In the genomic region with DNA sequence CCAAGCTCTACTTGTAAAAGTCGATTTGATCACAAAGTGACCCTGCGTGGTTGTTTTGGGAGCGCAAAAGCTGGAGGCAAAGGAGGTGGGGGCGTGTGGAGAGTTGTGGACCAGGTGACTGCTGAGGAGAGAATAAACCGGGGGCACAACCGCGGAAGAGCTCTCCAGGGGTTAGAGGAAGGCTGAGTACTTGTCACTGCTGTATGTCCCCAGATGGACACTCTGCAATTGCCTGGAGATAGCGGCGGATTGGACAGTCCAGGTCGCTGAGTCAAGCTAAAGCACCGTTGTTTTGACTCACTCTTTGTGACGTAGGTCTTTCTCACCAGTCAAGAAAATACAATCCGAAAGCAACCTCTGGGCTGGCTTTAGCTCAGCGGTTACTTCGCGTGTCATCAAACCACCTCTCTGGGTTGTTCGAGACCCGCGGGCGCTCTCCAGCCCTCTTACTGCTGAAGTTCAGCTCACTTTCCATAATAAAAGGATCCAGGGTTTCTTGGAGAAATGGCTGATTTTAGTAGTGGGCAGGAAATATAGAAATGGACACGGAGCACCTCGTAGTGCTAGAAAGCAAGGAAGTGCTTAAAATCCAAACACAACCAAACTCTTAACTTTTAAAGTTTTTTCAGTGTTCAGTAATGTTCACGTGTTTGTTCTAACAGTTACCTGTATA, we compare ENCODE assay signal across 8 cellular contexts. TPM values are rescaled to one million over a fixed set of nuclear protein-coding genes. Genes with fewer than 3 reads are reported as not detected.
DNase-seq lines count a peak whose midpoint lies in the region; ATAC-seq and TF ChIP-seq lines count a peak whose summit lies in the region.

No MANE protein-coding gene starts in this region.

- H3K9me3 ChIP-seq in SK-N-SH (no peaks in the 10 kb centered on the region; the same call in 1 of the 2 replicates), smooth muscle cell (replicated peaks; ENCODE audit: low read depth) (no peaks in the 10 kb centered on the region)

- no peak for TF ChIP-seq RAD21 in SK-N-SH (IDR thresholded peaks at IDR 0.05; ENCODE audit: low read length)

- H3K4me1 ChIP-seq in SK-N-SH (ENCODE audit: control insufficient read depth in 1 of 2, insufficient read depth in 2 of 2, low read depth in 1 of 2, low read length in 1 of 2) (no peaks in the 10 kb centered on the region; a peak in 1 of 4 replicates), smooth muscle cell (ENCODE audit: low read depth) (no peaks in the 10 kb centered on the region)

- H4K20me1 ChIP-seq in SK-N-SH (ENCODE audit: insufficient read depth) (no peaks in the 10 kb centered on the region), smooth muscle cell (ENCODE audit: low read depth) (no peaks in the 10 kb centered on the region)

- peak overlapping the region in 2 of 7 donors; percentile 6 to 79 for H3K27ac Mint-ChIP-seq in CD14-positive monocyte
- H3K27ac Mint-ChIP-seq in activated naive CD8-positive, alpha-beta T cell: peak overlapping the region; percentile 83

- TF ChIP-seq CTCF in CD14-positive monocyte (IDR thresholded peaks at IDR 0.05) (no peak), SK-N-SH (IDR thresholded peaks at IDR 0.05) (no peak), smooth muscle cell (IDR thresholded peaks at IDR 0.05; ENCODE audit: borderline replicate concordance, insufficient read depth, poor library complexity, severe bottlenecking) (no peak)

- POLR2A ChIA-PET in SK-N-SH (lab: Yijun Ruan, JAX): interaction anchor here (0.6 to 1.3 kb wide), 4 partner anchors 26 to 696 kb away, joined by 3 to 6 read pairs (median 3); a partner anchor contains a TSS

- CTCF ChIA-PET in SK-N-SH (lab: Yijun Ruan, JAX): interaction anchor here (0.6 to 1.7 kb wide), 4 partner anchors 353 to 893 kb away, joined by 3 to 6 read pairs (median 4); a partner anchor contains a TSS

- no peaks in the 10 kb centered on the region for H3K36me3 Mint-ChIP-seq in CD14-positive monocyte
- H3K36me3 Mint-ChIP-seq in activated naive CD8-positive, alpha-beta T cell: no peaks in the 10 kb centered on the region

- H3K9me2 ChIP-seq in SK-N-SH: no peaks in the 10 kb centered on the region

- H3K4me2 ChIP-seq in SK-N-SH (peak overlapping the region; percentile 76), smooth muscle cell (peak overlapping the region; percentile 86)

- H2AFZ ChIP-seq in SK-N-SH (ENCODE audit: low read depth): peak overlapping the region; percentile 74; the same call in 1 of the 2 replicates
- no peak overlapping the region for H2AFZ ChIP-seq in smooth muscle cell (ENCODE audit: low read depth)

- ATAC-seq in GM19395 (IDR thresholded peaks at IDR 0.05; ENCODE audit: unreplicated experiment) (peak; percentile 97), HG03460 (IDR thresholded peaks at IDR 0.05; ENCODE audit: unreplicated experiment) (peak; percentile 87)

- H3K4me3 ChIP-seq in SK-N-SH (ENCODE audit: low read depth in 2 of 2, low read length in 1 of 2): peak overlapping the region; percentile 52 to 56
- H3K4me3 ChIP-seq in smooth muscle cell: peak overlapping the region; percentile 57

- TF ChIP-seq EP300 in SK-N-SH (IDR thresholded peaks at IDR 0.05; ENCODE audit: borderline replicate concordance in 1 of 2, low read depth in 1 of 2, low read length in 1 of 2): no peak

- H3K4me1 Mint-ChIP-seq in CD14-positive monocyte: peaks cover 9% of the 10 kb centered on the region
- peaks cover 8% of the 10 kb centered on the region for H3K4me1 Mint-ChIP-seq in activated naive CD8-positive, alpha-beta T cell (ENCODE audit: low read depth)

- no peaks in the 10 kb centered on the region for H3K79me2 ChIP-seq in SK-N-SH (ENCODE audit: insufficient read depth)
- no peaks in the 10 kb centered on the region for H3K79me2 ChIP-seq in smooth muscle cell (ENCODE audit: low read depth)

- H3F3A ChIP-seq in SK-N-SH (replicated peaks; ENCODE audit: insufficient read depth) (peaks cover 10% of the 10 kb centered on the region), smooth muscle cell (ENCODE audit: low read depth) (no peaks in the 10 kb centered on the region)

- H3K36me3 ChIP-seq in SK-N-SH (replicated peaks in 1 of 2; ENCODE audit: control insufficient read depth in 1 of 2, insufficient read depth in 2 of 2, low read length in 1 of 2) (no peaks in the 10 kb centered on the region), smooth muscle cell (ENCODE audit: low read depth) (no peaks in the 10 kb centered on the region)

- H3K4me3 Mint-ChIP-seq in CD14-positive monocyte: peak overlapping the region; percentile 54 to 76
- peak overlapping the region; percentile 86 for H3K4me3 Mint-ChIP-seq in activated naive CD8-positive, alpha-beta T cell

- peaks cover 0 to 19% (median 10%) of the 10 kb centered on the region in 7 donors for H3K9me3 Mint-ChIP-seq in CD14-positive monocyte
- no peaks in the 10 kb centered on the region for H3K9me3 Mint-ChIP-seq in activated naive CD8-positive, alpha-beta T cell (ENCODE audit: low read depth)

- WGBS in SK-N-SH (ENCODE audit: low lambda C conversion rate): 7% methylated on average over 23 of the region's 23 CpGs
- WGBS in smooth muscle cell (ENCODE audit: low lambda C conversion rate): 10% methylated on average over 23 of the region's 23 CpGs

- H3K27me3 Mint-ChIP-seq in CD14-positive monocyte (ENCODE audit: low read depth in 3 of 3): peaks cover 29 to 56% (median 42%) of the 10 kb centered on the region in 3 donors
- H3K27me3 Mint-ChIP-seq in activated naive CD8-positive, alpha-beta T cell: peaks cover 10% of the 10 kb centered on the region

- H3K27ac ChIP-seq in SK-N-SH (ENCODE audit: low read depth in 2 of 2, low read length in 1 of 2): peak overlapping the region in 1 of 2 experiments; percentile 26; a peak in 1 of 4 replicates
- no peak overlapping the region for H3K27ac ChIP-seq in smooth muscle cell (ENCODE audit: low read depth)

- intact Hi-C loops in CD14-positive monocyte (cut with micrococcal nuclease): loop anchor here in 1 of 2 donors (10.0 kb wide), 1 partner anchor 351 kb away; no protein-coding TSS in a partner anchor

- H3K9ac ChIP-seq in SK-N-SH: no peak overlapping the region
- H3K9ac ChIP-seq in smooth muscle cell (ENCODE audit: low read depth): no peak overlapping the region

- no peaks in the 10 kb centered on the region for H3K27me3 ChIP-seq in SK-N-SH (ENCODE audit: insufficient read depth)
- H3K27me3 ChIP-seq in smooth muscle cell (ENCODE audit: low read depth): no peaks in the 10 kb centered on the region

- DNase-seq in CD14-positive monocyte (ENCODE audit: low spot score): peak; percentile 80
- peak; percentile 62 for DNase-seq in SK-N-SH
- peak; percentile 73 for DNase-seq in hepatic stellate cell (ENCODE audit: low spot score)
- DNase-seq in smooth muscle cell (lab: John Stamatoyannopoulos, UW; ENCODE audit: unreplicated experiment): peak; percentile 15
- no peak for DNase-seq in NCI-H1436 treated with DMSO at 0.1 percent for 48 hours (lab: John Stamatoyannopoulos, UW)

TF ChIP-seq in SK-N-SH, 30 proteins besides CTCF, POLR2A, EP300 and RAD21 (continues in another document):
- TF ChIP-seq ELF1 (IDR thresholded peaks at IDR 0.05): no peak
- TF ChIP-seq NFIC (IDR thresholded peaks at IDR 0.05; ENCODE audit: borderline replicate concordance): no peak; the same call in 1 of the 2 replicates
- TF ChIP-seq SIN3A (IDR thresholded peaks at IDR 0.05; ENCODE audit: borderline replicate concordance, low read depth, low read length): no peak; the same call in 1 of the 2 replicates
- TF ChIP-seq, protein P1, sequence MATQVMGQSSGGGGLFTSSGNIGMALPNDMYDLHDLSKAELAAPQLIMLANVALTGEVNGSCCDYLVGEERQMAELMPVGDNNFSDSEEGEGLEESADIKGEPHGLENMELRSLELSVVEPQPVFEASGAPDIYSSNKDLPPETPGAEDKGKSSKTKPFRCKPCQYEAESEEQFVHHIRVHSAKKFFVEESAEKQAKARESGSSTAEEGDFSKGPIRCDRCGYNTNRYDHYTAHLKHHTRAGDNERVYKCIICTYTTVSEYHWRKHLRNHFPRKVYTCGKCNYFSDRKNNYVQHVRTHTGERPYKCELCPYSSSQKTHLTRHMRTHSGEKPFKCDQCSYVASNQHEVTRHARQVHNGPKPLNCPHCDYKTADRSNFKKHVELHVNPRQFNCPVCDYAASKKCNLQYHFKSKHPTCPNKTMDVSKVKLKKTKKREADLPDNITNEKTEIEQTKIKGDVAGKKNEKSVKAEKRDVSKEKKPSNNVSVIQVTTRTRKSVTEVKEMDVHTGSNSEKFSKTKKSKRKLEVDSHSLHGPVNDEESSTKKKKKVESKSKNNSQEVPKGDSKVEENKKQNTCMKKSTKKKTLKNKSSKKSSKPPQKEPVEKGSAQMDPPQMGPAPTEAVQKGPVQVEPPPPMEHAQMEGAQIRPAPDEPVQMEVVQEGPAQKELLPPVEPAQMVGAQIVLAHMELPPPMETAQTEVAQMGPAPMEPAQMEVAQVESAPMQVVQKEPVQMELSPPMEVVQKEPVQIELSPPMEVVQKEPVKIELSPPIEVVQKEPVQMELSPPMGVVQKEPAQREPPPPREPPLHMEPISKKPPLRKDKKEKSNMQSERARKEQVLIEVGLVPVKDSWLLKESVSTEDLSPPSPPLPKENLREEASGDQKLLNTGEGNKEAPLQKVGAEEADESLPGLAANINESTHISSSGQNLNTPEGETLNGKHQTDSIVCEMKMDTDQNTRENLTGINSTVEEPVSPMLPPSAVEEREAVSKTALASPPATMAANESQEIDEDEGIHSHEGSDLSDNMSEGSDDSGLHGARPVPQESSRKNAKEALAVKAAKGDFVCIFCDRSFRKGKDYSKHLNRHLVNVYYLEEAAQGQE (IDR thresholded peaks at IDR 0.05; ENCODE audit: low read depth, low read length): peak; percentile 94

RNA-seq across cellular contexts. Expression of a gene that starts 25.7 kb away (rescaled TPM):
- 10 to 100 TPM; 52.5 to 59.5 TPM for polyA plus RNA-seq in CD14-positive monocyte
- polyA plus RNA-seq in SK-N-SH (2012; rRNA removed): 30.9 and 42.2 TPM in 2 replicates
- 44.7 and 64.1 TPM in 2 replicates for polyA plus RNA-seq in SK-N-SH (2012; cell fraction: cytosol; rRNA removed)
- 20.7 and 38.8 TPM in 2 replicates for polyA plus RNA-seq in SK-N-SH (2012; cell fraction: nucleus; rRNA removed)
- 32.9 and 39.7 TPM in 2 replicates for total RNA-seq in smooth muscle cell
- 34.6 and 37.2 TPM in 2 replicates for polyA plus RNA-seq in smooth muscle cell

RNA-seq across cellular contexts. Expression of a gene that starts 34.7 kb away (rescaled TPM):
- polyA plus RNA-seq in CD14-positive monocyte (1 to 10 TPM; 6.4 to 8.3 TPM), SK-N-SH (2012; rRNA removed) (40.8 and 54.5 TPM in 2 replicates), smooth muscle cell (24.3 and 25.7 TPM in 2 replicates)
- 42.4 and 45.4 TPM in 2 replicates for polyA plus RNA-seq in SK-N-SH (2012; cell fraction: cytosol; rRNA removed)
- 66.0 and 97.8 TPM in 2 replicates for polyA plus RNA-seq in SK-N-SH (2012; cell fraction: nucleus; rRNA removed)
- total RNA-seq in smooth muscle cell: 15.3 and 19.3 TPM in 2 replicates

RNA-seq across cellular contexts. Expression of a gene that starts 34.8 kb away (rescaled TPM):
- polyA plus RNA-seq in CD14-positive monocyte (10 to 100 TPM; 28.4 to 31.9 TPM), SK-N-SH (2012; rRNA removed) (124 and 135 TPM in 2 replicates), smooth muscle cell (72.1 and 83.8 TPM in 2 replicates)
- polyA plus RNA-seq in SK-N-SH (2012; cell fraction: cytosol; rRNA removed): 121 and 127 TPM in 2 replicates
- 148 and 210 TPM in 2 replicates for polyA plus RNA-seq in SK-N-SH (2012; cell fraction: nucleus; rRNA removed)
- total RNA-seq in smooth muscle cell: 29.4 and 54.5 TPM in 2 replicates

RNA-seq across cellular contexts. Expression of a gene that starts 52.6 kb away (rescaled TPM):
- polyA plus RNA-seq in CD14-positive monocyte (not detected), SK-N-SH (2012; rRNA removed) (1.2 and 2.1 TPM in 2 replicates), smooth muscle cell (0.31 and 0.64 TPM in 2 replicates)
- polyA plus RNA-seq in SK-N-SH (2012; cell fraction: cytosol; rRNA removed): 0.30 and 0.52 TPM in 2 replicates
- polyA plus RNA-seq in SK-N-SH (2012; cell fraction: nucleus; rRNA removed): 12.2 and 14.4 TPM in 2 replicates
- 0.27 and 2.2 TPM in 2 replicates for total RNA-seq in smooth muscle cell
